Comparison of ENCODE assay signal across 1 cellular context in the genomic region with DNA sequence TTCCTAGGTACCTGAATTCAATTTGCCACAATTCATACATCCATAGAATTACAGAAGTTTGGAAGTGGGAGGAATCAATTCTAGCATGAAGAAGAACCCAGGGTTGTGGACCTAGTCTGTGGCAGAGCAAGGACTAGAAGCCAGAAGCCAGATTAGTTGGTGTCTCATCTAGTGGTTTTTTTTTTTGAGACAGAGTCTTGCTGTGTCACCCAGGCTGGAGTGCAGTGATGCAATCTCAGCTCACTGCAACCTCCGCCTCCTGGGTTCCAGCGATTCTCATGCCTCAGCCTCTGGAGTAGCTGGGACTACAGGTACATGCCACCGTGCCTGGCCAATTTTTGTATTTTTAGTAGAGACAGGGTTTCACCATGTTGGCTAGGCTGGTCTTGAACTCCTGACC.
TF ChIP-seq lines count a peak whose summit lies in the region.
"Not testable (repeated sequence)": the region's sequence is repeated elsewhere in the genome, so short reads cannot be mapped to it uniquely, and the experiment has no call there.

No MANE protein-coding gene starts in this region.

TF ChIP-seq in K562, 482 proteins besides CTCF, POLR2A, EP300 and RAD21 (continued from another document):
- TF ChIP-seq C11orf30 (IDR thresholded peaks at IDR 0.05; ENCODE audit: low read depth): peak; percentile 28; the same call in 1 of the 2 replicates
- TF ChIP-seq NFE2 (IDR thresholded peaks at IDR 0.05; ENCODE audit: low read depth): peak; percentile 75
- TF ChIP-seq ZNF384 (IDR thresholded peaks at IDR 0.05; ENCODE audit: low read depth, low read length): peak; percentile 65
- TF ChIP-seq CEBPB (tag; IDR thresholded peaks at IDR 0.05): peak; percentile 92
- TF ChIP-seq ATF7 (IDR thresholded peaks at IDR 0.05): peak; percentile 65
- TF ChIP-seq, protein P1, sequence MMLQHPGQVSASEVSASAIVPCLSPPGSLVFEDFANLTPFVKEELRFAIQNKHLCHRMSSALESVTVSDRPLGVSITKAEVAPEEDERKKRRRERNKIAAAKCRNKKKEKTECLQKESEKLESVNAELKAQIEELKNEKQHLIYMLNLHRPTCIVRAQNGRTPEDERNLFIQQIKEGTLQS (IDR thresholded peaks at IDR 0.05): peak; percentile 92
- TF ChIP-seq, protein P1 (CRISPR knock-in tag; conservative IDR thresholded peaks at IDR 0.05): not testable (repeated sequence)
- peak; percentile 33; the same call in 1 of the 2 replicates for TF ChIP-seq SMARCA4 (IDR thresholded peaks at IDR 0.05)
